ENCODE assay signal across 8 cellular contexts in the genomic region with DNA sequence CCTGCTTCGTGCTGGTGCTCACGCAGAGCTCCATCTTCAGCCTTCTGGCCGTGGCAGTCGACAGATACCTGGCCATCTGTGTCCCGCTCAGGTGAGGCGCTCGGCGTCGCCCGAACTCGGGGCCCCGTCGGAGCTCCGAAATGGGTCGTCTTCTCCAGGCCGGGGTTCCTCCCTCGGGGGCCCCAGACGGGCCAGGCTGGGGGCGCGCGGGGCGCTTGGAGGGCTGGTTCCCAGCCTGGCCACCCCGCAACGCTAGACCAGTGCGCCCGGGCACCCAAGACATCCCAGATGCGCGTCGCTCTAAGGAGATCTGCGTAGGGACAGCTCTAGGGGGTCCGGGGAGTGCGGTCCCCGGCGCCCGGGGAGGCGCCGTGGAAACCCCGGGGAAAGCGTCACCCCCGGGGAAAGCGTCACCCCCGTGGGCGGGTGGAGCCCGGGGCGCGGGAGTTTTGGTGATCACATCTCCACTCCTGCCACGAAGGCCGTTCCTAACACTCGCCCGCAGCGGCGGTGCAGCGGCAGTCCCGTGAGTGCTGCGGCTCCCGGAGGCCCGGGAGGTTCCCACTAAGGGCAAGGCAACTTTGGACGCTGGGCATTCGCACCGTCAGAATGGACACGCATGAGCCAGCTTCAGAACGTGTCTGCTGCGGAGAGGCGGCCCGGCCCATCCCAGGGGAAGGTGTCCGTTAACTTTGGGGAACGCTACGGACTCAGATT. TPM values are rescaled to one million over a fixed set of nuclear protein-coding genes. Genes with fewer than 3 reads are reported as not detected.
DNase-seq lines count a peak whose midpoint lies in the region; ATAC-seq, FAIRE-seq and TF ChIP-seq lines count a peak whose summit lies in the region.

No MANE protein-coding gene starts in this region.

- TF ChIP-seq EP300 in A549 (IDR thresholded peaks at IDR 0.05): no peak

- intact Hi-C loops in left ventricle myocardium superior (cut with micrococcal nuclease) (no loop called here), sciatic nerve (cut with DNase I) (no loop called here)

- no peaks in the 10 kb centered on the region for H3K9me3 Mint-ChIP-seq in activated T-cell treated with anti-CD3 and anti-CD28 coated beads, Interleukin-2, amount 50 U/mL, for 4 hours

- peak overlapping the region; percentile 98 for H3K4me2 ChIP-seq in A549

- CTCF ChIA-PET in A549 (lab: Yijun Ruan, JAX) (interaction anchor here (0.5 to 7.2 kb wide), 37 partner anchors 10 to 687 kb away, joined by 3 to 105 read pairs (median 5); a partner anchor contains a TSS), HEK293 (lab: Yijun Ruan, JAX) (interaction anchor here (0.6 to 5.1 kb wide), 14 partner anchors 9 to 266 kb away, joined by 3 to 36 read pairs (median 6); a partner anchor contains a TSS)

- H3K4me3 ChIP-seq in A549: peak overlapping the region; percentile 78
- peak overlapping the region; percentile 62 for H3K4me3 ChIP-seq in HEK293 (ENCODE audit: low read depth, low read length)

- TF ChIP-seq POLR2A in A549 (IDR thresholded peaks at IDR 0.05; ENCODE audit: low read length): no peak

- peak in 1 of 2 experiments; percentile 8; a peak in 3 of 6 replicates for ATAC-seq in A549
- peak; percentile 25 to 32 for ATAC-seq in activated T-cell treated with anti-CD3 and anti-CD28 coated beads, Interleukin-2, amount 50 U/mL, for 4 hours
- peak; percentile 20 for ATAC-seq in left ventricle myocardium superior
- peak; percentile 41 for ATAC-seq in sciatic nerve

- FAIRE-seq in A549 (lab: Jason Lieb, UNC): no peak

- H3K9me3 ChIP-seq in A549 (peaks cover 15% of the 10 kb centered on the region; the same call in 2 of the 3 replicates), HEK293 (ENCODE audit: control insufficient read depth, insufficient read depth, low read depth, low read length) (no peaks in the 10 kb centered on the region)

- H3K36me3 Mint-ChIP-seq in activated T-cell treated with anti-CD3 and anti-CD28 coated beads, Interleukin-2, amount 50 U/mL, for 4 hours (ENCODE audit: insufficient read depth): no peaks in the 10 kb centered on the region

- peaks cover 0 to 7% of the 10 kb centered on the region in 2 experiments; a peak in 1 of 3 replicates for H3K36me3 ChIP-seq in HEK293 (ENCODE audit: control insufficient read depth in 2 of 2, insufficient read depth in 1 of 2, low read length in 2 of 2)

- H3K27ac ChIP-seq in A549 (peak overlapping the region; percentile 90 to 95), HEK293 (ENCODE audit: extremely low read depth, low read depth, low read length) (peak overlapping the region; percentile 37; the same call in 1 of the 2 replicates)

- H3K27me3 Mint-ChIP-seq in activated T-cell treated with anti-CD3 and anti-CD28 coated beads, Interleukin-2, amount 50 U/mL, for 4 hours (ENCODE audit: low read depth): peaks cover 37% of the 10 kb centered on the region

- TF ChIP-seq CTCF in A549 (IDR thresholded peaks at IDR 0.05) (no peak), HEK293 (tag by site-specific recombination; IDR thresholded peaks at IDR 0.05) (no peak; the same call in 1 of the 2 replicates)

- no peak for TF ChIP-seq RAD21 in A549 (conservative IDR thresholded peaks at IDR 0.05 in 1 of 2, IDR thresholded peaks at IDR 0.05 in 1 of 2)

- peak in 1 of 2 experiments; percentile 51 for DNase-seq in A549 (ENCODE audit: low read depth in 1 of 2, low spot score in 1 of 2)
- peak; percentile 49 for DNase-seq in activated T-cell treated with anti-CD3 and anti-CD28 coated beads, Interleukin-2, amount 50 U/mL, for 4 hours
- peak; percentile 37 for DNase-seq in left ventricle myocardium superior
- DNase-seq in sciatic nerve (ENCODE audit: low spot score): peak; percentile 63
- DNase-seq in D341Med (ENCODE audit: low spot score): no peak
- DNase-seq in NCI-H146 (lab: John Stamatoyannopoulos, UW): no peak
- DNase-seq in cerebellum (ENCODE audit: low spot score): no peak

- peaks cover 10% of the 10 kb centered on the region for H3K4me1 Mint-ChIP-seq in activated T-cell treated with anti-CD3 and anti-CD28 coated beads, Interleukin-2, amount 50 U/mL, for 4 hours (ENCODE audit: low read depth)

- POLR2A ChIA-PET in A549 (lab: Yijun Ruan, JAX) (interaction anchor here (0.6 to 2.0 kb wide), 3 partner anchors 14 to 55 kb away, joined by 3 to 24 read pairs (median 6); a partner anchor contains a TSS), HEK293 (lab: Yijun Ruan, JAX) (interaction anchor here (0.8 to 2.3 kb wide), 4 partner anchors 14 to 435 kb away, joined by 3 to 33 read pairs (median 6); a partner anchor contains a TSS)

- 60% methylated on average over 53 of the region's 68 CpGs for WGBS in A549 (ENCODE audit: missing lambda C conversion rate)

- H3K4me1 ChIP-seq in A549 (peaks cover 27% of the 10 kb centered on the region), HEK293 (ENCODE audit: control insufficient read depth, insufficient read depth, low read length) (peaks cover 5% of the 10 kb centered on the region)

- peak overlapping the region; percentile 75 for H3K4me3 Mint-ChIP-seq in activated T-cell treated with anti-CD3 and anti-CD28 coated beads, Interleukin-2, amount 50 U/mL, for 4 hours

TF ChIP-seq in A549, 52 proteins besides CTCF, POLR2A, EP300 and RAD21 (continues in another document):
- TF ChIP-seq, protein P1, sequence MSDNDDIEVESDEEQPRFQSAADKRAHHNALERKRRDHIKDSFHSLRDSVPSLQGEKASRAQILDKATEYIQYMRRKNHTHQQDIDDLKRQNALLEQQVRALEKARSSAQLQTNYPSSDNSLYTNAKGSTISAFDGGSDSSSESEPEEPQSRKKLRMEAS (IDR thresholded peaks at IDR 0.05): peak; percentile 53; the same call in 1 of the 2 replicates
- TF ChIP-seq, protein P2, sequence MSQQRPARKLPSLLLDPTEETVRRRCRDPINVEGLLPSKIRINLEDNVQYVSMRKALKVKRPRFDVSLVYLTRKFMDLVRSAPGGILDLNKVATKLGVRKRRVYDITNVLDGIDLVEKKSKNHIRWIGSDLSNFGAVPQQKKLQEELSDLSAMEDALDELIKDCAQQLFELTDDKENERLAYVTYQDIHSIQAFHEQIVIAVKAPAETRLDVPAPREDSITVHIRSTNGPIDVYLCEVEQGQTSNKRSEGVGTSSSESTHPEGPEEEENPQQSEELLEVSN (IDR thresholded peaks at IDR 0.05; ENCODE audit: borderline replicate concordance, low read depth): peak; percentile 88
- TF ChIP-seq HOXA7 (CRISPR knock-in tag; IDR thresholded peaks at IDR 0.05) (no peak), TP53 (CRISPR knock-in tag; IDR thresholded peaks at IDR 0.05) (no peak)

TF ChIP-seq in HEK293, 187 proteins besides CTCF, POLR2A, EP300 and RAD21 (continues in another document):
- TF ChIP-seq ZNF830 (tag by site-specific recombination; IDR thresholded peaks at IDR 0.05; ENCODE audit: low read depth) (no peak), ZNF529 (tag by site-specific recombination; IDR thresholded peaks at IDR 0.05; ENCODE audit: insufficient replicate concordance) (no peak), ZNF776 (tag by site-specific recombination; IDR thresholded peaks at IDR 0.05; ENCODE audit: borderline replicate concordance) (no peak), PRDM1 (tag by site-specific recombination; IDR thresholded peaks at IDR 0.05) (no peak), ZIC2 (tag by site-specific recombination; IDR thresholded peaks at IDR 0.05) (0 out of 2 replicates have a peak, but pooled peaks have one; percentile 3), ZBTB7A (tag by site-specific recombination; IDR thresholded peaks at IDR 0.05; ENCODE audit: low read depth) (no peak), MZF1 (tag by site-specific recombination; IDR thresholded peaks at IDR 0.05; ENCODE audit: borderline replicate concordance) (no peak), ZNF544 (tag by site-specific recombination; IDR thresholded peaks at IDR 0.05) (no peak), KLF16 (tag by site-specific recombination; IDR thresholded peaks at IDR 0.05) (no peak; the same call in 1 of the 2 replicates), SETDB1 (IDR thresholded peaks at IDR 0.05; ENCODE audit: insufficient read length, low read length) (no peak), GLIS1 (tag by site-specific recombination; IDR thresholded peaks at IDR 0.05) (peak; percentile 50), ZNF121 (tag by site-specific recombination; IDR thresholded peaks at IDR 0.05) (no peak), ZFHX2 (tag by site-specific recombination; conservative IDR thresholded peaks at IDR 0.05) (no peak), ZNF335 (tag by site-specific recombination; conservative IDR thresholded peaks at IDR 0.05) (peak; percentile 55), ZNF560 (tag by site-specific recombination; IDR thresholded peaks at IDR 0.05; ENCODE audit: borderline replicate concordance) (no peak)

RNA-seq across cellular contexts. Expression of a gene that starts 0.7 kb away (rescaled TPM):
- polyA plus RNA-seq in A549 (2011; rRNA removed) (10.2 and 14.4 TPM in 2 replicates), A549 (2017; fragmentation: RNase III; extraction: RNeasy Plus Mini Kit Qiagen cat#74134 plus additional on column Dnase treatment) (5.7 to 6.3 TPM (median 6.2 TPM) in 3 replicates)
- 6.1 and 8.5 TPM in 2 replicates for polyA plus RNA-seq in A549 (2012; cell fraction: cytosol; rRNA removed)
- 7.3 and 7.9 TPM in 2 replicates for polyA plus RNA-seq in A549 (2012; cell fraction: nucleus; rRNA removed)
- 10.2 and 14.4 TPM in 2 replicates for polyA minus RNA-seq in A549 (2011; rRNA and poly(A)+ RNA removed)
- total RNA-seq in activated T-cell treated with anti-CD3 and anti-CD28 coated beads, Interleukin-2, amount 50 U/mL, for 4 hours: 1 to 10 TPM in 2 of 3 donors, under 1 TPM in 1; 0.32 to 1.2 (median 1.1) TPM
- total RNA-seq in left ventricle myocardium superior (0.57 TPM), sciatic nerve (0.67 TPM), cerebellum (8.4 TPM)

RNA-seq across cellular contexts. Expression of a gene that starts 53.9 kb away (rescaled TPM):
- 65.5 and 72.7 TPM in 2 replicates for polyA plus RNA-seq in A549 (2011; rRNA removed)
- 69.6 and 76.1 TPM in 2 replicates for polyA plus RNA-seq in A549 (2012; cell fraction: cytosol; rRNA removed)
- 33.4 and 40.0 TPM in 2 replicates for polyA plus RNA-seq in A549 (2012; cell fraction: nucleus; rRNA removed)
- polyA plus RNA-seq in A549 (2017; fragmentation: RNase III; extraction: RNeasy Plus Mini Kit Qiagen cat#74134 plus additional on column Dnase treatment): 56.1 to 62.9 TPM (median 60.0 TPM) in 3 replicates
- 17.1 and 24.2 TPM in 2 replicates for polyA minus RNA-seq in A549 (2011; rRNA and poly(A)+ RNA removed)
- total RNA-seq in activated T-cell treated with anti-CD3 and anti-CD28 coated beads, Interleukin-2, amount 50 U/mL, for 4 hours: 1 to 10 TPM; 7.2 to 9.7 (median 9.5) TPM
- 19.5 TPM for total RNA-seq in left ventricle myocardium superior
- total RNA-seq in sciatic nerve: 19.3 TPM
- total RNA-seq in cerebellum: 12.2 TPM

RNA-seq across cellular contexts. Expression of a gene that starts 54.0 kb away (rescaled TPM):
- polyA plus RNA-seq in A549 (2011; rRNA removed) (16.6 and 23.6 TPM in 2 replicates), A549 (2017; fragmentation: RNase III; extraction: RNeasy Plus Mini Kit Qiagen cat#74134 plus additional on column Dnase treatment) (30.3 to 33.7 TPM (median 31.3 TPM) in 3 replicates)
- polyA plus RNA-seq in A549 (2012; cell fraction: cytosol; rRNA removed): 7.5 and 11.9 TPM in 2 replicates
- polyA plus RNA-seq in A549 (2012; cell fraction: nucleus; rRNA removed): 14.8 and 21.5 TPM in 2 replicates
- polyA minus RNA-seq in A549 (2011; rRNA and poly(A)+ RNA removed): 19.2 and 20.5 TPM in 2 replicates
- total RNA-seq in activated T-cell treated with anti-CD3 and anti-CD28 coated beads, Interleukin-2, amount 50 U/mL, for 4 hours: 10 to 100 TPM; 28.5 to 34.6 (median 29.8) TPM
- total RNA-seq in left ventricle myocardium superior (25.1 TPM), sciatic nerve (32.9 TPM), cerebellum (62.9 TPM)

Comparison
In these comparisons a context has a peak if more than half of its experiments do, and no peak if none do; other contexts are left out.
1. DNase-seq: peak in activated T-cell treated with anti-CD3 and anti-CD28 coated beads, Interleukin-2, amount 50 U/mL, for 4 hours (single experiment), left ventricle myocardium superior (single experiment) and sciatic nerve (single experiment); none in D341Med (single experiment), NCI-H146 (single experiment) and cerebellum (single experiment).